ENCODE assay signal across 34 cellular contexts in the genomic region with DNA sequence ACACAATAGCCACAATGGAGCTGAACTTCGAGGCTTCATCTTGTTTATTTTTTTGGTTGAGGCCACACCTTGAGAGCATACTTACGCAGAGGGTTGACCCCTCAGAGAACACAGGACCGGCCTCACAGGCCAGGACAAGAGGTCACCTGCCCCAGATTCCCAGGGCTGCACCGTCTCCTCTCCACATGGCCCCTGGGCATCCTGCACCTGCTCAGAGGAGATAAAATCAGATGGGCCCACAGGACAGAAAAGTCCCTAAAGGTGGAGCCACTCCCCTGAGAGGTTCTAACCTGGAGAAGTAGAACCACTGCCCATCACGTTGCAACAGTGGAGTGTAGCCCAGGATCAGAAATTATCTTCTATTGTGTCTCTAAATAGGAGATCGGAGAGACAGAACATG. TPM values are rescaled to one million over a fixed set of nuclear protein-coding genes. Genes with fewer than 3 reads are reported as not detected.
"Had no signal": no experiment of that assay in that cellular context is flagged by ENCODE, and none has a peak within 500 bp of the region (broad histone marks: within the 10 kb centered on the region; RNA-seq: fewer than 3 reads in every experiment).

No MANE protein-coding gene starts in this region.

- H3K27ac Mint-ChIP-seq: activated B cell treated with CpG ODN at 0.5 μM for 24 hours; activated CD8-positive, alpha-beta T cell treated with anti-CD3 and anti-CD28 coated beads for 36 hours; activated naive CD8-positive, alpha-beta T cell; activated T-helper 17 cell treated with anti-CD3 and anti-CD28 coated beads, Interleukin-2, amount 50 U/mL, for 72 hours; T-helper 2 cell treated with Interferon-gamma antibody and Interleukin-4, amounts not matched to agents 5 μg/mL and 100 μg/mL, for 36 hours had no signal

- ATAC-seq: activated CD4-positive, CD25-positive, alpha-beta regulatory T cell treated with anti-CD3 and anti-CD28 coated beads, Interleukin-2, amount 50 U/mL, for 24 hours; activated CD8-positive, alpha-beta T cell treated with anti-CD3 and anti-CD28 coated beads for 36 hours; activated T-cell treated with anti-CD3 and anti-CD28 coated beads, Interleukin-2, amount 50 U/mL, for 4 hours; activated T-helper 17 cell treated with anti-CD3 and anti-CD28 coated beads, Interleukin-2, amount 50 U/mL, for 72 hours; esophagus mucosa; T-helper 17 cell had no signal

- H3K27me3 Mint-ChIP-seq: activated CD8-positive, alpha-beta T cell treated with anti-CD3 and anti-CD28 coated beads for 36 hours; activated T-helper 17 cell treated with anti-CD3 and anti-CD28 coated beads, Interleukin-2, amount 50 U/mL, for 72 hours; T-helper 17 cell had no signal

- DNase-seq: activated B cell treated with CpG ODN at 0.5 μM for 24 hours; activated CD4-positive, alpha-beta T cell treated with anti-CD3 and anti-CD28 coated beads for 48 hours; activated CD4-positive, alpha-beta T cell treated with anti-CD3 and anti-CD28 coated beads, Interleukin-2, amount 50 U/mL, for 1 hour; activated CD4-positive, alpha-beta T cell treated with anti-CD3 and anti-CD28 coated beads, Interleukin-2, amount 50 U/mL, for 48 hours; activated CD8-positive, alpha-beta memory T cell treated with anti-CD3 and anti-CD28 coated beads for 24 hours; activated CD8-positive, alpha-beta T cell treated with anti-CD3 and anti-CD28 coated beads for 36 hours; activated effector memory CD4-positive, alpha-beta T cell treated with Interleukin-2 at 50 U/mL for 16 hours; activated gamma-delta T cell treated with Interleukin-2 at 50 U/mL for 16 hours; activated naive CD4-positive, alpha-beta T cell treated with anti-CD3 and anti-CD28 coated beads, Interleukin-2, amount 50 U/mL, for 16 hours; activated naive CD4-positive, alpha-beta T cell treated with Interleukin-2 at 50 U/mL for 16 hours; activated T-cell treated with anti-CD3 and anti-CD28 coated beads, Interleukin-2, amount 50 U/mL, for 4 hours; amniotic stem cell; anterior cingulate cortex; brain microvascular endothelial cell; caudate nucleus; cortex of kidney; dermis blood vessel endothelial cell; effector CD4-positive, alpha-beta T cell; foreskin fibroblast; T-helper 1 cell; T-helper 17 cell; T1000; WERI-Rb-1 had no signal

- H3K4me1 Mint-ChIP-seq: activated B cell treated with CpG ODN at 0.5 μM for 24 hours had no signal

- H3K27ac ChIP-seq: brain microvascular endothelial cell, WERI-Rb-1 had no signal

- H3K4me3 Mint-ChIP-seq: activated B cell treated with CpG ODN at 0.5 μM for 24 hours; activated CD8-positive, alpha-beta T cell treated with anti-CD3 and anti-CD28 coated beads for 36 hours; activated naive CD8-positive, alpha-beta T cell; activated T-cell treated with anti-CD3 and anti-CD28 coated beads, Interleukin-2, amount 50 U/mL, for 4 hours; activated T-helper 17 cell treated with anti-CD3 and anti-CD28 coated beads, Interleukin-2, amount 50 U/mL, for 72 hours; T-helper 17 cell; T-helper 2 cell treated with Interferon-gamma antibody and Interleukin-4, amounts not matched to agents 5 μg/mL and 100 μg/mL, for 36 hours had no signal

- H3K36me3 ChIP-seq: brain microvascular endothelial cell, WERI-Rb-1 had no signal

- H3K27me3 ChIP-seq: brain microvascular endothelial cell had no signal

- H3K36me3 Mint-ChIP-seq: activated naive CD8-positive, alpha-beta T cell had no signal

- H3K9me3 Mint-ChIP-seq: activated B cell treated with CpG ODN at 0.5 μM for 24 hours; activated CD8-positive, alpha-beta T cell treated with anti-CD3 and anti-CD28 coated beads for 36 hours; activated T-cell treated with anti-CD3 and anti-CD28 coated beads, Interleukin-2, amount 50 U/mL, for 4 hours; activated T-helper 17 cell treated with anti-CD3 and anti-CD28 coated beads, Interleukin-2, amount 50 U/mL, for 72 hours; T-helper 2 cell treated with Interferon-gamma antibody and Interleukin-4, amounts not matched to agents 5 μg/mL and 100 μg/mL, for 36 hours had no signal

RNA-seq across cellular contexts. Expression of a gene that starts 1.1 kb away (rescaled TPM):
- total RNA-seq: activated B cell treated with CpG ODN at 0.5 μM for 24 hours; activated CD8-positive, alpha-beta T cell treated with anti-CD3 and anti-CD28 coated beads for 36 hours; activated T-cell treated with anti-CD3 and anti-CD28 coated beads, Interleukin-2, amount 50 U/mL, for 4 hours; activated T-helper 17 cell treated with anti-CD3 and anti-CD28 coated beads, Interleukin-2, amount 50 U/mL, for 72 hours; astrocyte; bronchial epithelial cell; chondrocyte; dermis blood vessel endothelial cell; epithelial cell of proximal tubule; frontal cortex; T-helper 17 cell had no signal
- polyA plus RNA-seq: adipose tissue had no signal

RNA-seq across cellular contexts. Expression of a gene that starts 3.2 kb away (rescaled TPM):
- total RNA-seq: activated B cell treated with CpG ODN at 0.5 μM for 24 hours; activated CD8-positive, alpha-beta T cell treated with anti-CD3 and anti-CD28 coated beads for 36 hours; activated T-cell treated with anti-CD3 and anti-CD28 coated beads, Interleukin-2, amount 50 U/mL, for 4 hours; activated T-helper 17 cell treated with anti-CD3 and anti-CD28 coated beads, Interleukin-2, amount 50 U/mL, for 72 hours; astrocyte; bronchial epithelial cell; chondrocyte; dermis blood vessel endothelial cell; epithelial cell of proximal tubule; frontal cortex; T-helper 17 cell had no signal
- polyA plus RNA-seq: adipose tissue had no signal
